ENCODE assay signal across 8 cellular contexts in the genomic region with DNA sequence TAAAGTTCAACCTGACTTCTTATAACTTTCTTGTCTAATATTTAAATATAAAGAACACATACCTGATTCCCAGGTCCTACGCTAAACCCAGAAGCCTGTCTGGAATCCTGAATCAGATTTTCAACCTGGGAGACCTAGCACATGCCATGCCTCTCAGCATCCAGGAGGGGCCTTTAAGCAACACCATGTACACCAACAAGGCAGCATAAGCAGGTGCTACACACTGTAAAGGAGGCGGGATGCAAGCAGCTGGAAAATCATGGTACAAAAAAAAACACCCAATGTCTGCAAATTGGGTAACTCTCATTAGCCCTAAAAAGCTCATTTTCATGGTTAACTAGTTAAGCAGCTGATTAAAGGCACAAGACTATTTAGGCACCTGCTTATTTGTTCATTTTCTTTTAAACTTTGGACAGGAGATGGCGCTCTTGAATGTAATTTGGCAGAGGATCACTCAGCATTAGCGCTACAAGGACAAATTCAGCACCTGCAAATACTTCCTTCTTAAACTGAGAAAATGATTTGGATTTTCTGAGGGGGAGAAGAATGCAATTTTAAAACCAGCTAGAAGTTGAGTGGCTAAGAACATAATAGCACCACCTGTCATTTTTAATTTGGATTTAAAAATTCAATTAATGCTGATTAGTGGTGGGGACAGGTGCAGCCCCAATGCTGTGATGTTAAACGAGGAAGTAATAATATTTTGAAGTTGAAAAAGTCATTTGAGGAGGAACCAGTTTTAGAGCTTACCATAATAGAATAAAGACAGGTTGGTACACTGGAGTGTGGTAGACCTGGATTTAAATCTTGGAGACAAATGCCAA.
DNase-seq lines count a peak whose midpoint lies in the region; ATAC-seq lines count a peak whose summit lies in the region.

No MANE protein-coding gene starts in this region.

- no peak overlapping the region for H2BK120ac ChIP-seq in mesendoderm (ENCODE audit: low read depth, low read length)

- H3K9ac ChIP-seq in mesendoderm (ENCODE audit: low read length): no peak overlapping the region

- ATAC-seq in GM18868 (IDR thresholded peaks at IDR 0.05; ENCODE audit: unreplicated experiment): peak; percentile 73

- no peak overlapping the region for H3K4me3 ChIP-seq in mesendoderm (ENCODE audit: low read length)

- H2AK5ac ChIP-seq in mesendoderm (ENCODE audit: low read length): no peak overlapping the region

- H3K4me2 ChIP-seq in mesendoderm (ENCODE audit: low read length): no peak overlapping the region

- H2BK5ac ChIP-seq in mesendoderm (ENCODE audit: low read length): no peak overlapping the region

- H3K18ac ChIP-seq in mesendoderm (ENCODE audit: low read length): no peak overlapping the region

- no peaks in the 10 kb centered on the region for H3K79me1 ChIP-seq in mesendoderm (ENCODE audit: low read length)

- H4K5ac ChIP-seq in mesendoderm (ENCODE audit: low read length): no peak overlapping the region

- H3K27ac ChIP-seq in mesendoderm (ENCODE audit: low read depth, low read length): no peak overlapping the region

- peaks cover 4% of the 10 kb centered on the region for H3K4me1 ChIP-seq in mesendoderm (ENCODE audit: control insufficient read depth, low read depth, low read length)

- H4K8ac ChIP-seq in mesendoderm (ENCODE audit: low read depth, low read length): no peak overlapping the region

- H3K4ac ChIP-seq in mesendoderm (ENCODE audit: low read depth, low read length): no peak overlapping the region

- H2BK15ac ChIP-seq in mesendoderm (replicated peaks; ENCODE audit: low read depth): no peak overlapping the region

- no peak overlapping the region for H3K56ac ChIP-seq in mesendoderm (ENCODE audit: low read length)

- no CpG with 5 or more reads among the region's 5 CpGs for WGBS in mesendoderm (ENCODE audit: extremely low coverage, insufficient coverage, low lambda C conversion rate)

- peak; percentile 47 for DNase-seq in Caki2 (ENCODE audit: low read depth)
- peak; percentile 52 for DNase-seq in KG1 (lab: John Stamatoyannopoulos, UW)
- DNase-seq in NOMO-1 treated with dmso at 0.1 percent for 144 hours (lab: John Stamatoyannopoulos, UW; ENCODE audit: unreplicated experiment): peak; percentile 67
- peak; percentile 62 for DNase-seq in cerebellum (ENCODE audit: low spot score)
- DNase-seq in mesendoderm: peak; percentile 87
- DNase-seq in HK-2 (ENCODE audit: unreplicated experiment): no peak
- DNase-seq in ureter (ENCODE audit: low spot score): no peak

- H3K23ac ChIP-seq in mesendoderm (ENCODE audit: low read length): no peak overlapping the region

- H3K27me3 ChIP-seq in mesendoderm (ENCODE audit: insufficient read depth, low read length, poor library complexity): no peaks in the 10 kb centered on the region

- in situ Hi-C loops in Caki2 (cut with HindIII; ENCODE audit: low pct_unique_long_range_greater_than_20kb, low sequenced_read_pairs): no loop called here

- no peaks in the 10 kb centered on the region for H3K79me2 ChIP-seq in mesendoderm (ENCODE audit: control insufficient read depth, insufficient read depth, low read length)

- no peaks in the 10 kb centered on the region for H3K36me3 ChIP-seq in mesendoderm (ENCODE audit: control insufficient read depth, insufficient read depth, low read length)

Comparison
In these comparisons a context has a peak if more than half of its experiments do, and no peak if none do; other contexts are left out.
1. DNase-seq: peak in Caki2 (single experiment), KG1 (single experiment), NOMO-1 treated with dmso at 0.1 percent for 144 hours (single experiment), cerebellum (single experiment) and mesendoderm (single experiment); none in HK-2 (single experiment) and ureter (single experiment).